Comparison of ENCODE assay signal across 11 cellular contexts in the genomic region with DNA sequence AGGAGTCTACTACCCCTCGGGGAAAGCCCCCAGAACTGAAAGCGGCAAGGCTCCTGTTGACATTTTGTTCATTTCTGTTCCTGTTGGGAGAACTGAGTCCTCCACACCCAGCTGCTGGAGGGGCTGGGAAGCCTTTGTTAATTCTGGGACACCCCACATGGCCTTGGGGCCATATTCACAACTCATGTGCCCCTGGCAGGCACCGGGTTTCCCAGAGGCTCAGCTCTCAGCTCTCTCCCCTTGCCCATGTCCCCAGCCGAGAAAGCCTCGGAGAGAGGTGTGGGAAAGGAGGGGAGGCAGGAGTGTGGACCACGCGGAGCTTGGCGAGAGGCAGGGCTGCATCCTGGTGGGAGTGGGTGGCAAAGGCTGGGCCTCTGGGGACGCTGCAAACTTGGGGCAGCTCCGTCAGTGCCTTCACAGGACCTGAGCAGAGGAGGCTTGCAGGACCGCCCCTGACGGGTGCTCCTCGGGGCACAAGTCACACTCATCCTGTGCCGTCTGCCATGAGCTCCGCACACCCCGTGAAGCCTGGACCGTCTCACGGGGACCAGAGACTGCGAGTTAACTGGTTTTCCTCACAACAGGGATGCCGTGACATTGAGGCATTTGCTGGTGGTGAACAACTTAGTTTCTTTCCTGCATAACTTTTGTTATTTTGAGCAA.
DNase-seq lines count a peak whose midpoint lies in the region; ATAC-seq and TF ChIP-seq lines count a peak whose summit lies in the region.
"Had no signal": no experiment of that assay in that cellular context is flagged by ENCODE, and none has a peak within 500 bp of the region (broad histone marks: within the 10 kb centered on the region; RNA-seq: fewer than 3 reads in every experiment).

No MANE protein-coding gene starts in this region.

- H3K4me3 Mint-ChIP-seq in activated CD4-positive, alpha-beta T cell treated with anti-CD3 and anti-CD28 coated beads for 36 hours: peak overlapping the region; percentile 44
- H3K4me3 Mint-ChIP-seq in activated naive CD8-positive, alpha-beta T cell treated with anti-CD3 and anti-CD28 coated beads for 36 hours: peak overlapping the region; percentile 22
- no peak overlapping the region for H3K4me3 Mint-ChIP-seq in osteocyte (ENCODE audit: unreplicated experiment)
- H3K4me3 Mint-ChIP-seq: type B pancreatic cell had no signal

- peak; percentile 68 for ATAC-seq in activated CD4-positive, alpha-beta T cell treated with anti-CD3 and anti-CD28 coated beads for 36 hours
- no peak for ATAC-seq in HG02678 (IDR thresholded peaks at IDR 0.05; ENCODE audit: unreplicated experiment)

- peak; percentile 51 for DNase-seq in activated CD4-positive, alpha-beta T cell treated with anti-CD3 and anti-CD28 coated beads for 36 hours
- DNase-seq in activated CD4-positive, alpha-beta T cell treated with anti-CD3 and anti-CD28 coated beads for 4 hours: no peak
- DNase-seq in RPMI7951 (ENCODE audit: low read depth) (peak; percentile 48), osteocyte (ENCODE audit: extremely low spot score, unreplicated experiment) (peak; percentile 70), GM10248 (ENCODE audit: extremely low spot score) (no peak), cortex of kidney (lab: John Stamatoyannopoulos, UW) (no peak)
- DNase-seq in activated naive CD8-positive, alpha-beta T cell treated with anti-CD3 and anti-CD28 coated beads for 36 hours: no peak
- DNase-seq: midbrain, NCI-H2081 had no signal

- peaks cover 30% of the 10 kb centered on the region for H3K4me1 Mint-ChIP-seq in activated CD4-positive, alpha-beta T cell treated with anti-CD3 and anti-CD28 coated beads for 36 hours
- H3K4me1 Mint-ChIP-seq in activated naive CD8-positive, alpha-beta T cell treated with anti-CD3 and anti-CD28 coated beads for 36 hours: peaks cover 9% of the 10 kb centered on the region
- no peaks in the 10 kb centered on the region for H3K4me1 Mint-ChIP-seq in osteocyte (ENCODE audit: unreplicated experiment)

- POLR2A ChIA-PET in activated CD4-positive, alpha-beta T cell treated with anti-CD3 and anti-CD28 coated beads for 36 hours (lab: Charles Lee): no interaction called here
- POLR2A ChIA-PET in GM10248 (lab: Yijun Ruan, JAX): no interaction called here

- CTCF ChIA-PET in activated CD4-positive, alpha-beta T cell treated with anti-CD3 and anti-CD28 coated beads for 36 hours (lab: Charles Lee): interaction anchor here (0.6 kb wide), 1 partner anchor 15 kb away, joined by 3 read pairs; no protein-coding TSS in a partner anchor
- CTCF ChIA-PET in GM10248 (lab: Yijun Ruan, JAX): no interaction called here

- peaks cover 9% of the 10 kb centered on the region for H3K36me3 Mint-ChIP-seq in activated CD4-positive, alpha-beta T cell treated with anti-CD3 and anti-CD28 coated beads for 36 hours (ENCODE audit: low read depth)
- H3K36me3 Mint-ChIP-seq in activated naive CD8-positive, alpha-beta T cell treated with anti-CD3 and anti-CD28 coated beads for 36 hours: peaks cover 18% of the 10 kb centered on the region
- no peaks in the 10 kb centered on the region for H3K36me3 Mint-ChIP-seq in osteocyte (ENCODE audit: unreplicated experiment)

- peak overlapping the region; percentile 59 for H3K27ac Mint-ChIP-seq in activated CD4-positive, alpha-beta T cell treated with anti-CD3 and anti-CD28 coated beads for 36 hours
- H3K27ac Mint-ChIP-seq in activated naive CD8-positive, alpha-beta T cell treated with anti-CD3 and anti-CD28 coated beads for 36 hours: no peak overlapping the region
- no peak overlapping the region for H3K27ac Mint-ChIP-seq in osteocyte (ENCODE audit: unreplicated experiment)
- H3K27ac Mint-ChIP-seq: type B pancreatic cell had no signal

- H3K9me3 Mint-ChIP-seq in activated CD4-positive, alpha-beta T cell treated with anti-CD3 and anti-CD28 coated beads for 36 hours (ENCODE audit: low read depth): peaks cover 16% of the 10 kb centered on the region
- peaks cover 19% of the 10 kb centered on the region for H3K9me3 Mint-ChIP-seq in activated naive CD8-positive, alpha-beta T cell treated with anti-CD3 and anti-CD28 coated beads for 36 hours
- H3K9me3 Mint-ChIP-seq in osteocyte (ENCODE audit: unreplicated experiment): peaks cover 15% of the 10 kb centered on the region

- intact Hi-C loops in activated CD4-positive, alpha-beta T cell treated with anti-CD3 and anti-CD28 coated beads for 36 hours (cut with DNase I, micrococcal nuclease): no loop called here

- TF ChIP-seq CTCF in osteocyte (IDR thresholded peaks at IDR 0.05): no peak
- no peak for TF ChIP-seq CTCF in GM10248 (IDR thresholded peaks at IDR 0.05; ENCODE audit: control extremely low read depth, extremely low read depth, low read depth, missing control alignments)

- H3K27me3 Mint-ChIP-seq in activated CD4-positive, alpha-beta T cell treated with anti-CD3 and anti-CD28 coated beads for 36 hours: no peaks in the 10 kb centered on the region
- H3K27me3 Mint-ChIP-seq in activated naive CD8-positive, alpha-beta T cell treated with anti-CD3 and anti-CD28 coated beads for 36 hours: no peaks in the 10 kb centered on the region
- H3K27me3 Mint-ChIP-seq in osteocyte (ENCODE audit: unreplicated experiment): no peaks in the 10 kb centered on the region
- H3K27me3 Mint-ChIP-seq: type B pancreatic cell had no signal

Comparison
In these comparisons a context has a peak if more than half of its experiments do, and no peak if none do; other contexts are left out.
1. DNase-seq: peak in activated CD4-positive, alpha-beta T cell treated with anti-CD3 and anti-CD28 coated beads for 36 hours (single experiment), RPMI7951 (single experiment) and osteocyte (single experiment); none in activated CD4-positive, alpha-beta T cell treated with anti-CD3 and anti-CD28 coated beads for 4 hours (0 of 2), activated naive CD8-positive, alpha-beta T cell treated with anti-CD3 and anti-CD28 coated beads for 36 hours (single experiment), GM10248 (single experiment) and cortex of kidney (single experiment).